In the genomic region with DNA sequence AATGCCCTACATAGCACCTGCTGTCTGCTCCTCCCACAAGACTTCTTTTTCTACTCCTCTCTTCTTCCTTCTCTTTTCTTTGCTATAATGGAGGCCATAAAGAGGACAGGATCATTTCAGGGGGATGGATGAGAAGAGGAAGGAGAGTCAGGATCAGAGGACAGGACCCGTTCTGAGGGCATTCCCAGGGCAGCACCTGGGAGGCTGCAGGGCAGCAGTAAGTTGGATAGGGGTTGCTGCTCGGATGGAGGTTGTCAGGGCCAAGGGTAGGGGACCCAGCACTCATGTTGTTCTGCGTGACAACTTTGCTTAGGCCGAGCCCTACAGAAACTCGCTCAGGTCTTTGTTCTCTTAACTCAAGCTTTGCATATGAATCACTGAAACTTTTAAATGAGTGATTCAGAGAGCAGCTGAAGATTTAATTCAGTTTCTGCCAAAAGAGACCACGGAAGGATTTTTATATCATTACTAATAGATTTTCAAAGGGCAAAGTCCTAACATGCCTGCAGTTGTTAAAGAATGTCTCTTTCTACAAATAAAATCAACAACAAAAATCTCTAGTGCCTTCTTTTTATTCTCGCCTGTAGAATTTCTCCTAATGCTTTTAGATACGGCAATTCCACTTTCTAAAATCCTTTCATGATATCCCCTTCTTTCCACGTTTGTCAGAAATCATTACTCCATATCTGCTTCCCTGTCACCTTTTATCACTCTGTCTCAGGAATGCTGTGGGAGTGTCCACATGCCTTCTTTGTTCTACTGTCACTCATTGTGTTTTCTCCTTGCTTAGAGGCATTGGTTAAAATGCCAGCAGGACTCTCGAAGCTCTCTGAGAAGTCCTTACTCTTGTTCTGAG, we compare ENCODE assay signal across 9 cellular contexts. TPM values are rescaled to one million over a fixed set of nuclear protein-coding genes. Genes with fewer than 3 reads are reported as not detected.
DNase-seq lines count a peak whose midpoint lies in the region; ATAC-seq, FAIRE-seq and TF ChIP-seq lines count a peak whose summit lies in the region.
"Had no signal": no experiment of that assay in that cellular context is flagged by ENCODE, and none has a peak within 500 bp of the region (broad histone marks: within the 10 kb centered on the region; RNA-seq: fewer than 3 reads in every experiment).

No MANE protein-coding gene starts in this region.

- in situ Hi-C loops in G401 (cut with HindIII; ENCODE audit: low sequenced_read_pairs): no loop called here

- H3K36me3 ChIP-seq in H1 (ENCODE audit: control insufficient read depth in 2 of 4, insufficient read depth in 4 of 4, low read length in 3 of 4) (no peaks in the 10 kb centered on the region), body of pancreas (replicated peaks in 1 of 2; ENCODE audit: insufficient read depth in 1 of 2, low read depth in 2 of 2) (no peaks in the 10 kb centered on the region)

- peak; percentile 72 for FAIRE-seq in H1 (lab: Jason Lieb, UNC)

- H3K23me2 ChIP-seq in H1 (ENCODE audit: low read depth, low read length): no peaks in the 10 kb centered on the region

- H3K4ac ChIP-seq in H1 (replicated peaks; ENCODE audit: insufficient read length, low read depth, low read length): no peak overlapping the region

- no peak overlapping the region for H3K23ac ChIP-seq in H1 (ENCODE audit: insufficient read length)

- intact Hi-C loops in body of pancreas (cut with DNase I): no loop called here

- H2BK12ac ChIP-seq in H1 (ENCODE audit: low read depth, low read length): peak overlapping the region; percentile 62; the same call in 1 of the 2 replicates

- no peak overlapping the region for H2BK15ac ChIP-seq in H1 (ENCODE audit: low read length)

- H2AK5ac ChIP-seq in H1 (ENCODE audit: low read depth, low read length): no peak overlapping the region; the same call in 1 of the 2 replicates

- no peak overlapping the region for H4K8ac ChIP-seq in H1 (ENCODE audit: extremely low read depth, insufficient read depth, low read length)

- H4K91ac ChIP-seq in H1 (replicated peaks; ENCODE audit: insufficient read length, low read length): no peak overlapping the region

- WGBS in H1 (ENCODE audit: extremely low coverage in 1 of 2, insufficient coverage in 1 of 2, insufficient read length in 1 of 2, insufficient replicate concordance in 2 of 2, low coverage in 1 of 2, low lambda C conversion rate in 2 of 2, missing lambda C conversion rate in 1 of 2), 2 experiments: 32% methylated on average over 10 of the region's 10 CpGs; no CpG with 5 or more reads in 1 of the 2 experiments
- 52 to 53% methylated on average over 10 of the region's 10 CpGs for WGBS in body of pancreas, 2 donors

- ATAC-seq in GM21528 (IDR thresholded peaks at IDR 0.05; ENCODE audit: low FRiP score, unreplicated experiment) (peak; percentile 95), body of pancreas (no peak)

- TF ChIP-seq RAD21 in H1 (IDR thresholded peaks at IDR 0.05 in 1 of 2, conservative IDR thresholded peaks at IDR 0.05 in 1 of 2; ENCODE audit: low read depth in 2 of 2, low read length in 2 of 2): no peak

- peak overlapping the region; percentile 22 for H2BK120ac ChIP-seq in H1 (replicated peaks; ENCODE audit: low read depth, low read length)

- H3K9ac ChIP-seq in H1 (replicated peaks in 1 of 4; ENCODE audit: extremely low read depth in 1 of 4, low read depth in 3 of 4, low read length in 3 of 4): no peak overlapping the region

- H3K9me3 ChIP-seq in H1 (ENCODE audit: insufficient read depth in 2 of 2, low read depth in 1 of 2, low read length in 1 of 2) (no peaks in the 10 kb centered on the region), body of pancreas (no peaks in the 10 kb centered on the region)

- POLR2A ChIA-PET in H1 (lab: Charles Lee; ENCODE audit: partially characterized antibody): interaction anchor here (1.3 kb wide), 1 partner anchor 11 kb away, joined by 4 read pairs; the partner anchor contains the start of gene GALNT5

- no peak for TF ChIP-seq EP300 in H1 (IDR thresholded peaks at IDR 0.05; ENCODE audit: borderline replicate concordance in 1 of 2, low read depth in 2 of 2, low read length in 2 of 2)

- H3K4me1 ChIP-seq in H1 (replicated peaks in 1 of 4; ENCODE audit: control insufficient read depth in 3 of 4, insufficient read depth in 4 of 4, low read length in 3 of 4) (peaks cover 0 to 5% (median 4%) of the 10 kb centered on the region in 4 experiments; a peak in 3 of 7 replicates), body of pancreas (no peaks in the 10 kb centered on the region)

- DNase-seq in GM04504 (ENCODE audit: low read depth) (peak; percentile 64), HS-27A (ENCODE audit: low read depth) (peak; percentile 53), H1 (ENCODE audit: low read depth in 1 of 2, low spot score in 2 of 2) (peak in 1 of 2 experiments; percentile 46), G401 (ENCODE audit: low spot score) (no peak), body of pancreas (no peak), putamen (ENCODE audit: low spot score) (no peak)
- peak; percentile 60 for DNase-seq in stimulated activated CD4-positive, alpha-beta T cell treated with anti-CD3 and anti-CD28 coated beads, Interleukin-15, amount 100 ng/mL, for 24 hours

- H2BK5ac ChIP-seq in H1 (ENCODE audit: low read depth, low read length): peak overlapping the region; percentile 81

- H2BK20ac ChIP-seq in H1 (ENCODE audit: low read length): no peak overlapping the region; the same call in 1 of the 2 replicates

- H4K20me1 ChIP-seq in H1 (replicated peaks in 1 of 2; ENCODE audit: control insufficient read depth in 1 of 2, insufficient read depth in 2 of 2, low read length in 2 of 2): no peaks in the 10 kb centered on the region

- H3K4me3 ChIP-seq in H1 (ENCODE audit: extremely low read depth in 1 of 4, insufficient read depth in 2 of 4, low read depth in 3 of 4, low read length in 4 of 4) (peak overlapping the region in 1 of 4 experiments; percentile 4; a peak in 1 of 8 replicates), body of pancreas (no peak overlapping the region)

- no peak overlapping the region for H3K14ac ChIP-seq in H1 (ENCODE audit: insufficient read length)

- H3K27me3 ChIP-seq in H1 (replicated peaks in 1 of 4; ENCODE audit: control insufficient read depth in 3 of 4, extremely low read depth in 1 of 4, insufficient read depth in 3 of 4, low read length in 3 of 4): no peaks in the 10 kb centered on the region
- H3K27me3 ChIP-seq in body of pancreas: no peaks in the 10 kb centered on the region

- H3K18ac ChIP-seq in H1 (ENCODE audit: extremely low read depth, low read length): 0 out of 2 replicates have a peak overlapping the region, but pooled peaks have one; percentile 29

- TF ChIP-seq POLR2A in H1 (IDR thresholded peaks at IDR 0.05; ENCODE audit: control extremely low read depth in 1 of 2, low read depth in 2 of 2, low read length in 2 of 2) (peak in 1 of 2 experiments; percentile 31; a peak in 1 of 3 replicates), body of pancreas (IDR thresholded peaks at IDR 0.05) (no peak)

- H3K56ac ChIP-seq in H1 (replicated peaks; ENCODE audit: insufficient read length, low read depth, low read length): no peak overlapping the region

- H4K5ac ChIP-seq in H1 (ENCODE audit: insufficient read length, low read depth, low read length): no peak overlapping the region

- H3K27ac ChIP-seq in H1 (ENCODE audit: low read depth, low read length) (peak overlapping the region; percentile 43; the same call in 1 of the 2 replicates), body of pancreas (no peak overlapping the region)

- TF ChIP-seq CTCF in H1 (IDR thresholded peaks at IDR 0.05; ENCODE audit: control extremely low read depth in 1 of 3, insufficient read depth in 1 of 3, low read depth in 1 of 3, low read length in 3 of 3) (no peak), body of pancreas (IDR thresholded peaks at IDR 0.05) (no peak)

- no peaks in the 10 kb centered on the region for H3K79me2 ChIP-seq in H1 (ENCODE audit: control insufficient read depth in 1 of 2, insufficient read depth in 2 of 2, low read length in 2 of 2)

- peak overlapping the region; percentile 47; the same call in 1 of the 2 replicates for H2AFZ ChIP-seq in H1 (ENCODE audit: low read length)

- H3K79me1 ChIP-seq in H1 (ENCODE audit: low read depth, low read length): no peaks in the 10 kb centered on the region

- H3K4me2 ChIP-seq in H1 (ENCODE audit: insufficient read depth in 1 of 2, low read depth in 2 of 2, low read length in 2 of 2): peak overlapping the region; percentile 5 to 55; a peak in 3 of 4 replicates

- CTCF ChIA-PET in H1 (lab: Charles Lee; ENCODE audit: partially characterized antibody): interaction anchor here (2.8 kb wide), 1 partner anchor 90 kb away, joined by 5 read pairs; no protein-coding TSS in a partner anchor

TF ChIP-seq in H1, 55 proteins besides CTCF, POLR2A, EP300 and RAD21:
- TF ChIP-seq TAF1 (IDR thresholded peaks at IDR 0.05; ENCODE audit: low read depth, low read length) (0 out of 2 replicates have a peak, but pooled peaks have one; percentile 23), TEAD4 (IDR thresholded peaks at IDR 0.05; ENCODE audit: low read depth, low read length) (peak; percentile 25; the same call in 1 of the 2 replicates), E2F6 (IDR thresholded peaks at IDR 0.05) (no peak), CTBP2 (IDR thresholded peaks at IDR 0.05; ENCODE audit: borderline replicate concordance, insufficient read depth, insufficient read length, low read length) (peak; percentile 29), EZH2 (IDR thresholded peaks at IDR 0.05; ENCODE audit: low read depth, low read length, severe bottlenecking) (no peak), YY1 (IDR thresholded peaks at IDR 0.05; ENCODE audit: low read depth, low read length) (0 out of 2 replicates have a peak, but pooled peaks have one; percentile 29)
TF ChIP-seq in H1: peak in this region for 4.

RNA-seq across cellular contexts. Expression of gene GALNT5, which starts 11.1 kb away (rescaled TPM):
- total RNA-seq in H1 (2021; fragmentation: NEBNext Ultra II Directional; extraction: Animal tissue kit (Norgen Biotek cat#: 25700)): 0.06 TPM in 1 of 2 replicates, not detected in the other
- 0.02 TPM in 2 replicates for polyA plus RNA-seq in H1 (2011; rRNA removed)
- 0.04 TPM for polyA plus RNA-seq in H1 (2011; cell fraction: cytosol; rRNA removed)
- 0.06 TPM for polyA plus RNA-seq in H1 (2011; cell fraction: nucleus; rRNA removed)
- 0.04 to 0.17 TPM (median 0.07 TPM) in 4 replicates for polyA plus RNA-seq in H1 (2012, experiment 1 of 2)
- not detected for polyA plus RNA-seq in H1 (2012, experiment 2 of 2)
- polyA plus RNA-seq in H1 (2013, experiment 1 of 2): 0.12 TPM
- polyA plus RNA-seq in H1 (2013, experiment 2 of 2): 0.11 TPM
- polyA minus RNA-seq in H1 (2011; rRNA and poly(A)+ RNA removed): 0.03 and 0.17 TPM in 2 replicates
- polyA minus RNA-seq in H1 (2011; cell fraction: cytosol; rRNA and poly(A)+ RNA removed): not detected
- polyA minus RNA-seq in H1 (2011; cell fraction: nucleus; rRNA and poly(A)+ RNA removed): 0.30 TPM
- total RNA-seq in G401 (2014; rRNA removed; shearing (Covaris generic)): not detected in 2 replicates
- 1 to 10 TPM in 1 of 2 donors, not detected in 1; 3.1 TPM for total RNA-seq in body of pancreas
- polyA plus RNA-seq: neural cell had no signal

Comparison
In these comparisons a context has a peak if more than half of its experiments do, and no peak if none do; other contexts are left out.
1. DNase-seq: peak in GM04504 (single experiment), HS-27A (single experiment) and stimulated activated CD4-positive, alpha-beta T cell treated with anti-CD3 and anti-CD28 coated beads, Interleukin-15, amount 100 ng/mL, for 24 hours (single experiment); none in G401 (single experiment), body of pancreas (0 of 4) and putamen (single experiment).